Comparison of ENCODE assay signal across 17 cellular contexts in the genomic region with DNA sequence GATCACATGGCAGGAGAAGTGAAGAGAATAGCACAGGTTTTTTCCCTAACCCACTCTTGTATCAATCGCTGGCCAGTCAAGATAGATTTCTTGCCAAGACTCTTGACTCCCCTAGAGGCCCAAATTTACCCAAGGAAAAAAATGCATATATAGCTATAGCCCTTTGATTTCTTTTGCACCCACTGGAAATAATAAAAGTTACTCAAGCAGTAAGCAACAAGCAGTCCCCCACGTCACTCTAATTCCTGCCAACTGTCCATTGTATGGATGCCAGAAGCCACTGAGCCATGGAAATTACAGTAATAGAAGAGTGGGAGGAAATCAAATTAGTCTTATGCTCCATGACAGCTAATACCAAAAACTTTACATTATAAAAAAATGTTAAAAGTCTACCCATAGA.
DNase-seq lines count a peak whose midpoint lies in the region; ATAC-seq and TF ChIP-seq lines count a peak whose summit lies in the region.
"Had no signal": no experiment of that assay in that cellular context is flagged by ENCODE, and none has a peak within 500 bp of the region (broad histone marks: within the 10 kb centered on the region; RNA-seq: fewer than 3 reads in every experiment).

No MANE protein-coding gene starts in this region.

- TF ChIP-seq CTCF in GM23338 (conservative IDR thresholded peaks at IDR 0.05; ENCODE audit: low read depth in 2 of 2) = no peak

- no peaks in the 10 kb centered on the region for H3K36me3 ChIP-seq in GM23338 (ENCODE audit: insufficient read depth)
- H3K36me3 ChIP-seq: gastrocnemius medialis had no signal

- no peak overlapping the region for H3K4me2 ChIP-seq in GM23338

- H3K4me3 ChIP-seq in GM23338 = no peak overlapping the region
- H3K4me3 ChIP-seq: coronary artery, gastrocnemius medialis had no signal

- intact Hi-C loops in activated T-helper 2 cell treated with anti-CD3 and anti-CD28 coated beads, Interferon-gamma antibody, Interleukin-2, Interleukin-4, amounts not matched to agents 10 μg/mL and 5 μg/mL and 100 μg/mL, durations not matched to agents 14 hours and 24 hours and 36 hours (cut with micrococcal nuclease) = loop anchor here (10.0 kb wide), 5 partner anchors 533 to 1393 kb away; partner anchors contain the start of genes DNAH7, PGAP1 and STK17B

- no peaks in the 10 kb centered on the region for H3F3A ChIP-seq in GM23338 (replicated peaks; ENCODE audit: low read depth)

- ATAC-seq in GM23338 (no peak), memory B cell (ENCODE audit: low read depth) (no peak), GM18867 (IDR thresholded peaks at IDR 0.05; ENCODE audit: unreplicated experiment) (no peak)
- ATAC-seq: gastrocnemius medialis had no signal

- H3K27ac ChIP-seq in GM23338 (ENCODE audit: low read depth) = no peak overlapping the region
- H3K27ac ChIP-seq: coronary artery, gastrocnemius medialis, HL-60 had no signal

- H3K9me3 Mint-ChIP-seq in GM23338 = no peaks in the 10 kb centered on the region; the same call in 2 of the 3 replicates
- H3K9me3 Mint-ChIP-seq in activated T-helper 2 cell treated with anti-CD3 and anti-CD28 coated beads, Interferon-gamma antibody, Interleukin-2, Interleukin-4, amounts not matched to agents 10 μg/mL and 5 μg/mL and 100 μg/mL, durations not matched to agents 14 hours and 24 hours and 36 hours = peaks cover 16% of the 10 kb centered on the region
- peaks cover 2% of the 10 kb centered on the region for H3K9me3 Mint-ChIP-seq in memory B cell

- no peak overlapping the region for H3K4me3 Mint-ChIP-seq in GM23338
- H3K4me3 Mint-ChIP-seq in activated T-helper 2 cell treated with anti-CD3 and anti-CD28 coated beads, Interferon-gamma antibody, Interleukin-2, Interleukin-4, amounts not matched to agents 10 μg/mL and 5 μg/mL and 100 μg/mL, durations not matched to agents 14 hours and 24 hours and 36 hours (ENCODE audit: low read depth) = no peak overlapping the region
- H3K4me3 Mint-ChIP-seq in memory B cell = peak overlapping the region; percentile 97

- no peaks in the 10 kb centered on the region for H3K36me3 Mint-ChIP-seq in GM23338 (ENCODE audit: low read depth)
- peaks cover 21% of the 10 kb centered on the region for H3K36me3 Mint-ChIP-seq in activated T-helper 2 cell treated with anti-CD3 and anti-CD28 coated beads, Interferon-gamma antibody, Interleukin-2, Interleukin-4, amounts not matched to agents 10 μg/mL and 5 μg/mL and 100 μg/mL, durations not matched to agents 14 hours and 24 hours and 36 hours (ENCODE audit: low read depth)
- peaks cover 2% of the 10 kb centered on the region for H3K36me3 Mint-ChIP-seq in memory B cell

- H3K79me2 ChIP-seq in GM23338 (replicated peaks; ENCODE audit: insufficient read depth) = no peaks in the 10 kb centered on the region

- peak; percentile 12 for DNase-seq in AG20443 (ENCODE audit: low spot score)
- DNase-seq in GM23338 (ENCODE audit: low spot score) = no peak
- DNase-seq in activated T-helper 2 cell treated with anti-CD3 and anti-CD28 coated beads, Interferon-gamma antibody, Interleukin-2, Interleukin-4, amounts not matched to agents 10 μg/mL and 5 μg/mL and 100 μg/mL, durations not matched to agents 14 hours and 24 hours and 36 hours (ENCODE audit: low spot score) = no peak
- DNase-seq in memory B cell (ENCODE audit: low spot score in 2 of 2) = no peak
- no peak for DNase-seq in COLO829 (ENCODE audit: low spot score)
- no peak for DNase-seq in globus pallidus (ENCODE audit: low spot score)
- no peak for DNase-seq in NCI-H1417 treated with DMSO at 0.1 percent for 48 hours (lab: John Stamatoyannopoulos, UW)
- DNase-seq: DMS153; gastrocnemius medialis; left colon; NCI-H1048; NCI-H345; RPMI8226; stimulated activated naive CD4-positive, alpha-beta T cell treated with Interleukin-2 at 50 U/mL for 16 hours had no signal

- no peaks in the 10 kb centered on the region for H4K20me1 ChIP-seq in GM23338 (replicated peaks; ENCODE audit: insufficient read depth)

- H3K27me3 Mint-ChIP-seq in GM23338 (ENCODE audit: insufficient read depth, low read depth, poor library complexity) (peaks cover 2% of the 10 kb centered on the region), memory B cell (no peaks in the 10 kb centered on the region)
- H3K27me3 Mint-ChIP-seq in activated T-helper 2 cell treated with anti-CD3 and anti-CD28 coated beads, Interferon-gamma antibody, Interleukin-2, Interleukin-4, amounts not matched to agents 10 μg/mL and 5 μg/mL and 100 μg/mL, durations not matched to agents 14 hours and 24 hours and 36 hours (ENCODE audit: low read depth) = no peaks in the 10 kb centered on the region

- H3K27ac Mint-ChIP-seq in GM23338 = no peak overlapping the region
- peak overlapping the region; percentile 84 for H3K27ac Mint-ChIP-seq in activated T-helper 2 cell treated with anti-CD3 and anti-CD28 coated beads, Interferon-gamma antibody, Interleukin-2, Interleukin-4, amounts not matched to agents 10 μg/mL and 5 μg/mL and 100 μg/mL, durations not matched to agents 14 hours and 24 hours and 36 hours
- H3K27ac Mint-ChIP-seq in memory B cell = peak overlapping the region; percentile 99

- no peaks in the 10 kb centered on the region for H3K27me3 ChIP-seq in GM23338 (ENCODE audit: insufficient read depth)
- H3K27me3 ChIP-seq: gastrocnemius medialis had no signal

- 0 out of 2 replicates have a peak, but pooled peaks cover 3% of the 10 kb centered on the region for H3K9me2 ChIP-seq in GM23338 (ENCODE audit: insufficient read depth)

- H3K4me1 ChIP-seq in GM23338 (ENCODE audit: insufficient read depth) = no peaks in the 10 kb centered on the region; the same call in 1 of the 2 replicates

- H3K4me1 Mint-ChIP-seq in GM23338 = peaks cover 8% of the 10 kb centered on the region; the same call in 2 of the 3 replicates
- peaks cover 58% of the 10 kb centered on the region for H3K4me1 Mint-ChIP-seq in activated T-helper 2 cell treated with anti-CD3 and anti-CD28 coated beads, Interferon-gamma antibody, Interleukin-2, Interleukin-4, amounts not matched to agents 10 μg/mL and 5 μg/mL and 100 μg/mL, durations not matched to agents 14 hours and 24 hours and 36 hours (ENCODE audit: low read depth)
- peaks cover 48% of the 10 kb centered on the region for H3K4me1 Mint-ChIP-seq in memory B cell

- H2AFZ ChIP-seq in GM23338 = peak overlapping the region; percentile 0

TF ChIP-seq in GM23338, 12 proteins besides CTCF, POLR2A, EP300 and RAD21:
- no peak for TF ChIP-seq ZNF114 (CRISPR knock-in tag; IDR thresholded peaks at IDR 0.05)
